Comparison of ENCODE assay signal across 8 cellular contexts in the genomic region with DNA sequence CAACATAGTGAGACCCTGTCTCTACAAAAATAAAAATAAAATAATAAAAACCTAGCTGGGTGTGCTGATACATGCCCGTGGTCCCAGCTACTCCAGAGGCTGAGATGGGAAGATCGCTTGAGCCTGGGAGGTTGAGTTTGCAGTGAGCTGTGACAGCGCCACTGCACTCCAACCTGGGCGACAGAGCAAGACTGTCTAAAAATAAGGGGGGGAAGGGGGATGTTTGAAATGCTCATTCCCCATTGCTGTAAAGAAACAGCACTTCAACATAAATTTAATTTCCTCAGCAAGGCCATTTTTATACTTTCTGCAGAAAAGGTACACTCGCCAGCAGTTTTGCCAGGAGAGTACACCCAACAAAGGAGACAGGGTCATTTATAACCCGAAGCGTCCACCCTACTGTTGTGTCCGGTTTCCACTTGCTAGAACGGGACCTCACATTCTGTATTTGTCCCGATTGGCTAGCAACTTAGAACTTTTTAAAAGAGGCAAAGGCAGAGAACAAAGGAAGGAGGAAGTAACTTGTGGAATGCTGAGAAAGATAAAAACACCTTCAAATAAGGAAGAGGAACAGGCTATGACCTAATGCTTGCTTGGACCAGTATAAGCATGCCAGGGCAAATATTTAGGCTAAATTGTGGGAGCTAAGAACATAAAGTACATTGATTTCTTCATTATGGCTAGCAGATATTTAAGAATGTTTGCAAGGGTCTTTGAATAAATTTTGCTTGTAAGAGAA. TPM values are rescaled to one million over a fixed set of nuclear protein-coding genes. Genes with fewer than 3 reads are reported as not detected.
DNase-seq lines count a peak whose midpoint lies in the region; ATAC-seq, FAIRE-seq and TF ChIP-seq lines count a peak whose summit lies in the region.
"Not testable (repeated sequence)": the region's sequence is repeated elsewhere in the genome, so short reads cannot be mapped to it uniquely, and the experiment has no call there.

No MANE protein-coding gene starts in this region.

- H3K27me3 ChIP-seq in CD4-positive, alpha-beta T cell (ENCODE audit: control insufficient read depth, insufficient read depth, low read length); left ventricle myocardium inferior (ENCODE audit: low read depth); mesenchymal stem cell (ENCODE audit: control insufficient read depth in 1 of 2, insufficient read depth in 1 of 2, low read length in 2 of 2); pancreas; stomach: not testable (repeated sequence)

- H3K23ac ChIP-seq in mesenchymal stem cell (ENCODE audit: low read length in 2 of 2), result not testable (repeated sequence)

- peak overlapping the region; percentile 64 for H2AK5ac ChIP-seq in mesenchymal stem cell (ENCODE audit: low read length, severe bottlenecking)

- peaks cover 73% of the 10 kb centered on the region for H3K4me1 Mint-ChIP-seq in CD4-positive, alpha-beta T cell (ENCODE audit: low read depth)
- peaks cover 41 to 59% (median 44%) of the 10 kb centered on the region in 3 donors for H3K4me1 Mint-ChIP-seq in IgD-negative memory B cell

- H3K4me3 ChIP-seq in left ventricle myocardium inferior (peak overlapping the region; percentile 9), stomach (peak overlapping the region in 2 of 4 donors; percentile 1 to 11)
- H3K4me3 ChIP-seq in mesenchymal stem cell (ENCODE audit: insufficient read depth in 1 of 2, low read depth in 1 of 2, low read length in 2 of 2); pancreas: not testable (repeated sequence)

- H3K9me3 Mint-ChIP-seq in CD4-positive, alpha-beta T cell; IgD-negative memory B cell: not testable (repeated sequence)

- H2AFZ ChIP-seq in mesenchymal stem cell (ENCODE audit: low read depth, low read length), result not testable (repeated sequence)

- H3K4me2 ChIP-seq in mesenchymal stem cell (ENCODE audit: low read length, poor library complexity, severe bottlenecking), result not testable (repeated sequence)

- H3K36me3 ChIP-seq in left ventricle myocardium inferior; mesenchymal stem cell (ENCODE audit: control insufficient read depth in 1 of 2, insufficient read depth in 2 of 2, low read depth in 1 of 2, low read length in 2 of 2); pancreas; stomach: not testable (repeated sequence)

- intact Hi-C loops in CD4-positive, alpha-beta T cell (cut with DNase I, micrococcal nuclease), result loop anchor here (5.0 to 10.0 kb wide), 2 partner anchors 36 to 763 kb away; a partner anchor contains a TSS
- intact Hi-C loops in left ventricle myocardium inferior (cut with micrococcal nuclease); pancreas (cut with DNase I); stomach (cut with DNase I; ENCODE audit: low total_unique reads): not testable (repeated sequence)

- not testable (repeated sequence) for TF ChIP-seq EP300 in stomach (IDR thresholded peaks at IDR 0.05)

- not testable (repeated sequence) for TF ChIP-seq POLR2A in stomach (IDR thresholded peaks at IDR 0.05)

- TF ChIP-seq CTCF in CD4-positive, alpha-beta T cell (IDR thresholded peaks at IDR 0.05); VCaP (conservative IDR thresholded peaks at IDR 0.05); left ventricle myocardium inferior (IDR thresholded peaks at IDR 0.05; ENCODE audit: borderline replicate concordance); pancreas (IDR thresholded peaks at IDR 0.05); stomach (IDR thresholded peaks at IDR 0.05): not testable (repeated sequence)

- CTCF ChIA-PET in CD4-positive, alpha-beta T cell (lab: Charles Lee), result not testable (repeated sequence)

- peaks cover 61% of the 10 kb centered on the region for H3K4me1 ChIP-seq in left ventricle myocardium inferior
- H3K4me1 ChIP-seq in mesenchymal stem cell (ENCODE audit: control insufficient read depth, insufficient read depth, low read depth, low read length), result not testable (repeated sequence)
- H3K4me1 ChIP-seq in pancreas, result peaks cover 0 to 25% (median 14%) of the 10 kb centered on the region in 3 donors
- peaks cover 30 to 99% (median 67%) of the 10 kb centered on the region in 4 donors for H3K4me1 ChIP-seq in stomach

- ATAC-seq in CD4-positive, alpha-beta T cell (ENCODE audit: poor library complexity), result not testable (repeated sequence)
- peak in 1 of 4 donors; percentile 33 for ATAC-seq in pancreas

- not testable (repeated sequence) for DNase-seq in CD4-positive, alpha-beta T cell; left ventricle myocardium inferior; mesenchymal stem cell; pancreas; stomach
- peak; percentile 46 for DNase-seq in dermis blood vessel endothelial cell

- not testable (repeated sequence) for H4K91ac ChIP-seq in mesenchymal stem cell (ENCODE audit: low read length)

- peak overlapping the region; percentile 58 for H3K27ac Mint-ChIP-seq in CD4-positive, alpha-beta T cell
- H3K27ac Mint-ChIP-seq in IgD-negative memory B cell, result peak overlapping the region; percentile 49 to 85 (median 62)

- H3K36me3 Mint-ChIP-seq in CD4-positive, alpha-beta T cell (ENCODE audit: low read depth), result peaks cover 18% of the 10 kb centered on the region
- H3K36me3 Mint-ChIP-seq in IgD-negative memory B cell, result not testable (repeated sequence)

- POLR2A ChIA-PET in CD4-positive, alpha-beta T cell (lab: Charles Lee), result not testable (repeated sequence)

- not testable (repeated sequence) for H3K4ac ChIP-seq in mesenchymal stem cell (ENCODE audit: low read depth in 1 of 2, low read length in 2 of 2)

- H3K9me3 ChIP-seq in CD4-positive, alpha-beta T cell (ENCODE audit: control insufficient read depth, low read length); left ventricle myocardium inferior (replicated peaks); mesenchymal stem cell (ENCODE audit: control insufficient read depth, low read length); pancreas; stomach: not testable (repeated sequence)

- H3K9ac ChIP-seq in mesenchymal stem cell (ENCODE audit: low read length), result not testable (repeated sequence)

- peak overlapping the region; percentile 66 for H4K8ac ChIP-seq in mesenchymal stem cell (ENCODE audit: low read length)

- not testable (repeated sequence) for H2BK120ac ChIP-seq in mesenchymal stem cell (ENCODE audit: low read depth, low read length)

- H2BK12ac ChIP-seq in mesenchymal stem cell (ENCODE audit: low read length in 2 of 2), result not testable (repeated sequence)

- H2BK5ac ChIP-seq in mesenchymal stem cell (ENCODE audit: low read depth, low read length, poor library complexity, severe bottlenecking), result not testable (repeated sequence)

- not testable (repeated sequence) for H3K79me1 ChIP-seq in mesenchymal stem cell (replicated peaks; ENCODE audit: low read length, poor library complexity, severe bottlenecking)

- H2BK15ac ChIP-seq in mesenchymal stem cell (ENCODE audit: low read depth, poor library complexity, severe bottlenecking), result not testable (repeated sequence)

- not testable (repeated sequence) for FAIRE-seq in pancreas (lab: Jason Lieb, UNC)

- not testable (repeated sequence) for H3K18ac ChIP-seq in mesenchymal stem cell (ENCODE audit: low read depth in 1 of 2, low read length in 2 of 2)

- not testable (repeated sequence) for H3K27ac ChIP-seq in CD4-positive, alpha-beta T cell (ENCODE audit: low read depth, low read length)
- H3K27ac ChIP-seq in VCaP (peak overlapping the region; percentile 23), left ventricle myocardium inferior (replicated peaks) (peak overlapping the region; percentile 47), mesenchymal stem cell (ENCODE audit: low read length, poor library complexity, severe bottlenecking) (peak overlapping the region; percentile 46), pancreas (peak overlapping the region in 3 of 4 donors; percentile 13 to 24 (median 18)), stomach (peak overlapping the region; percentile 62 to 91 (median 73))

- H3K4me3 Mint-ChIP-seq in CD4-positive, alpha-beta T cell, result not testable (repeated sequence)
- H3K4me3 Mint-ChIP-seq in IgD-negative memory B cell, result peak overlapping the region in 3 of 4 donors; percentile 61 to 72 (median 68)

- H3K14ac ChIP-seq in mesenchymal stem cell (ENCODE audit: low read length in 2 of 2), result not testable (repeated sequence)

- H3K27me3 Mint-ChIP-seq in CD4-positive, alpha-beta T cell; IgD-negative memory B cell: not testable (repeated sequence)

- 71% methylated on average over 8 of the region's 10 CpGs for WGBS in mesenchymal stem cell
- WGBS in pancreas, 2 donors, result 69 to 77% methylated on average over 10 of the region's 10 CpGs
- WGBS in stomach, 5 donors, result 33 to 52% (median 38%) methylated on average over 10 of the region's 10 CpGs

RNA-seq across cellular contexts. Expression of a gene that starts 9.1 kb away (rescaled TPM):
- total RNA-seq in CD4-positive, alpha-beta T cell, result 10 to 100 TPM; 82.6 to 87.0 TPM
- polyA plus RNA-seq in IgD-negative memory B cell (6.3 TPM), pancreas (10 to 100 TPM; 17.3 to 26.2 TPM), stomach (10 to 100 TPM; 24.6 to 31.1 (median 30.7) TPM)
- total RNA-seq in dermis blood vessel endothelial cell (30.0 and 71.6 TPM in 2 replicates), left ventricle myocardium inferior (63.6 TPM), pancreas (10 to 100 TPM; 13.8 to 27.7 (median 17.8) TPM), stomach (100 to 1,000 TPM in 1 of 5 donors, 10 to 100 TPM in 4; 15.1 to 133 (median 54.5) TPM)
- polyA plus RNA-seq in mesenchymal stem cell (2013, experiment 1 of 2), result 27.0 TPM
- polyA plus RNA-seq in mesenchymal stem cell (2013, experiment 2 of 2), result 26.9 TPM
